ENCODE assay signal across 2 cellular contexts in genomic region chr22:38388506-38389427, GRCh38.
TF ChIP-seq lines count a peak whose summit lies in the region.

No MANE protein-coding gene starts in this region.

TF ChIP-seq in IMR-90, 13 proteins besides CTCF, POLR2A, EP300 and RAD21:
- TF ChIP-seq MAFK (IDR thresholded peaks at IDR 0.05; ENCODE audit: low read depth, low read length) = peak; percentile 62; the same call in 1 of the 2 replicates

TF ChIP-seq in HepG2, 621 proteins besides CTCF, POLR2A, EP300 and RAD21:
- TF ChIP-seq MAFF (IDR thresholded peaks at IDR 0.05; ENCODE audit: low read depth, low read length) (peak; percentile 47; the same call in 1 of the 2 replicates), MAFK (conservative IDR thresholded peaks at IDR 0.05 in 1 of 2, IDR thresholded peaks at IDR 0.05 in 1 of 2; ENCODE audit: low read length in 2 of 2) (peak; percentile 49 to 63; a peak in 2 of 4 replicates)
TF ChIP-seq in HepG2: peak in this region for 2; not testable (repeated sequence) for 619.
